ENCODE assay signal across 1 cellular context in the genomic region with DNA sequence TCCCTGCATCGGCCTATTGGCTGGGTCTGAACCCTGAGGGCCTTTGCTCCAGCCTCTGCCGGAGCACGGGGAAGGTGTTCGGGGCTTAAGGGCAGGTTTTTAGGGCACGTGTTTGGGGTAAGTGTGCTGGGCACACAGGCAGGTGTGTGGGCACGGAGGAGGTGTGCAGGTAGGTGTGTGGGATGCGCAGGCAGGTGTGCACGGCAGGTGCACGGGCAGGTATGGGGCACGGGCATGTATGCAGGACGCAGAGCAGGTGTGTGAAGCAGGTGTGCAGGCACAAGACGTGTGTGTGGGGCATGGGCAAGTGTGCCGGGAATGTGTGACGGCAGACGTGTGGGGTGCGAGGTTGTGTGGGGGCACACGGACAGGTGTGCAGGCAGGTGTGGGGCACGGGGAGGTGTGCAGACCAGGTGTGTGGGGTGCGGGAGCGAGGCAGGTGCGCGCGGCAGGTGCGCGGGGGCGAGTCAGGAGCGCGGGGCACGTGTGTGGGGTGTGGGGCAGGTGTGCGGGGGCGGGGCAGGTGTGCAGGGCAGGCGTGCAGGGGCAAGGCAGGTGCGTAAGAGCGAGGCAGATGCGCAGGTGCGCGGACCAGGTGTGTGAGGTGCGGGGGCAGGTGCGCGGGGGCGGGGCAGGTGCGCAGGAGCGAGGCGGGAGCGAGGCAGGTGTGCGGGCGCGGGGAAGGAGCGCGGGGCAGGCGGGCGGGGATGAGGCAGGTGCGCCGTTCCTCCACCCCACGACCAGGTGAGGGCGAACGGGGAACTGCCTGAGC.
A peak's percentile ranks its signal among the peaks of the same experiment; 100 is the strongest.
TF ChIP-seq lines count a peak whose summit lies in the region.

No MANE protein-coding gene starts in this region.

TF ChIP-seq in HepG2, 621 proteins besides CTCF, POLR2A, EP300 and RAD21 (continued from another document):
- TF ChIP-seq, protein P1, sequence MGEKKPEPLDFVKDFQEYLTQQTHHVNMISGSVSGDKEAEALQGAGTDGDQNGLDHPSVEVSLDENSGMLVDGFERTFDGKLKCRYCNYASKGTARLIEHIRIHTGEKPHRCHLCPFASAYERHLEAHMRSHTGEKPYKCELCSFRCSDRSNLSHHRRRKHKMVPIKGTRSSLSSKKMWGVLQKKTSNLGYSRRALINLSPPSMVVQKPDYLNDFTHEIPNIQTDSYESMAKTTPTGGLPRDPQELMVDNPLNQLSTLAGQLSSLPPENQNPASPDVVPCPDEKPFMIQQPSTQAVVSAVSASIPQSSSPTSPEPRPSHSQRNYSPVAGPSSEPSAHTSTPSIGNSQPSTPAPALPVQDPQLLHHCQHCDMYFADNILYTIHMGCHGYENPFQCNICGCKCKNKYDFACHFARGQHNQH (CRISPR knock-in tag; IDR thresholded peaks at IDR 0.05): no peak
- TF ChIP-seq PCBP2 (optimal IDR thresholded peaks at IDR 0.05; ENCODE audit: low read depth, low read length, poor library complexity, severe bottlenecking): no peak
- peak; percentile 4; the same call in 1 of the 2 replicates for TF ChIP-seq ZNF564 (CRISPR knock-in tag; IDR thresholded peaks at IDR 0.05)
- TF ChIP-seq ZNF432 (CRISPR knock-in tag; IDR thresholded peaks at IDR 0.05; ENCODE audit: borderline replicate concordance): no peak
- TF ChIP-seq ZNF75D (CRISPR knock-in tag; IDR thresholded peaks at IDR 0.05; ENCODE audit: borderline replicate concordance): no peak
- TF ChIP-seq, protein P2, sequence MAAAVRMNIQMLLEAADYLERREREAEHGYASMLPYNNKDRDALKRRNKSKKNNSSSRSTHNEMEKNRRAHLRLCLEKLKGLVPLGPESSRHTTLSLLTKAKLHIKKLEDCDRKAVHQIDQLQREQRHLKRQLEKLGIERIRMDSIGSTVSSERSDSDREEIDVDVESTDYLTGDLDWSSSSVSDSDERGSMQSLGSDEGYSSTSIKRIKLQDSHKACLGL (CRISPR knock-in tag; IDR thresholded peaks at IDR 0.05): no peak
- TF ChIP-seq, protein P3, sequence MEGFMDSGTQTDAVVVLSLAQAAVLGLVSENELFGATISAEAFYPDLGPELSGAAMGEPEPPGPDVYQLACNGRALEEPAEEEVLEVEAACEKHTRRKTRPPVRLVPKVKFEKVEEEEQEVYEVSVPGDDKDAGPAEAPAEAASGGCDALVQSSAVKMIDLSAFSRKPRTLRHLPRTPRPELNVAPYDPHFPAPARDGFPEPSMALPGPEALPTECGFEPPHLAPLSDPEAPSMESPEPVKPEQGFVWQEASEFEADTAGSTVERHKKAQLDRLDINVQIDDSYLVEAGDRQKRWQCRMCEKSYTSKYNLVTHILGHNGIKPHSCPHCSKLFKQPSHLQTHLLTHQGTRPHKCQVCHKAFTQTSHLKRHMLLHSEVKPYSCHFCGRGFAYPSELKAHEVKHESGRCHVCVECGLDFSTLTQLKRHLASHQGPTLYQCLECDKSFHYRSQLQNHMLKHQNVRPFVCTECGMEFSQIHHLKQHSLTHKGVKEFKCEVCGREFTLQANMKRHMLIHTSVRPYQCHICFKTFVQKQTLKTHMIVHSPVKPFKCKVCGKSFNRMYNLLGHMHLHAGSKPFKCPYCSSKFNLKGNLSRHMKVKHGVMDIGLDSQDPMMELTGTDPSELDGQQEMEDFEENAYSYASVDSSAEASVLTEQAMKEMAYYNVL (CRISPR knock-in tag; IDR thresholded peaks at IDR 0.05; ENCODE audit: borderline replicate concordance): no peak
- no peak for TF ChIP-seq ZNF350 (CRISPR knock-in tag; IDR thresholded peaks at IDR 0.05; ENCODE audit: borderline replicate concordance, low read depth)
- TF ChIP-seq NCOA5 (CRISPR knock-in tag; IDR thresholded peaks at IDR 0.05): no peak
- TF ChIP-seq, protein P4, sequence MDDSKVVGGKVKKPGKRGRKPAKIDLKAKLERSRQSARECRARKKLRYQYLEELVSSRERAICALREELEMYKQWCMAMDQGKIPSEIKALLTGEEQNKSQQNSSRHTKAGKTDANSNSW (CRISPR knock-in tag; IDR thresholded peaks at IDR 0.05; ENCODE audit: borderline replicate concordance): no peak
- peak; percentile 50; the same call in 1 of the 2 replicates for TF ChIP-seq SALL1 (CRISPR knock-in tag; IDR thresholded peaks at IDR 0.05)
- no peak for TF ChIP-seq BCL6 (CRISPR knock-in tag; IDR thresholded peaks at IDR 0.05)
- no peak for TF ChIP-seq KDM6A (CRISPR knock-in tag; IDR thresholded peaks at IDR 0.05; ENCODE audit: low read depth)
- TF ChIP-seq, protein P5, sequence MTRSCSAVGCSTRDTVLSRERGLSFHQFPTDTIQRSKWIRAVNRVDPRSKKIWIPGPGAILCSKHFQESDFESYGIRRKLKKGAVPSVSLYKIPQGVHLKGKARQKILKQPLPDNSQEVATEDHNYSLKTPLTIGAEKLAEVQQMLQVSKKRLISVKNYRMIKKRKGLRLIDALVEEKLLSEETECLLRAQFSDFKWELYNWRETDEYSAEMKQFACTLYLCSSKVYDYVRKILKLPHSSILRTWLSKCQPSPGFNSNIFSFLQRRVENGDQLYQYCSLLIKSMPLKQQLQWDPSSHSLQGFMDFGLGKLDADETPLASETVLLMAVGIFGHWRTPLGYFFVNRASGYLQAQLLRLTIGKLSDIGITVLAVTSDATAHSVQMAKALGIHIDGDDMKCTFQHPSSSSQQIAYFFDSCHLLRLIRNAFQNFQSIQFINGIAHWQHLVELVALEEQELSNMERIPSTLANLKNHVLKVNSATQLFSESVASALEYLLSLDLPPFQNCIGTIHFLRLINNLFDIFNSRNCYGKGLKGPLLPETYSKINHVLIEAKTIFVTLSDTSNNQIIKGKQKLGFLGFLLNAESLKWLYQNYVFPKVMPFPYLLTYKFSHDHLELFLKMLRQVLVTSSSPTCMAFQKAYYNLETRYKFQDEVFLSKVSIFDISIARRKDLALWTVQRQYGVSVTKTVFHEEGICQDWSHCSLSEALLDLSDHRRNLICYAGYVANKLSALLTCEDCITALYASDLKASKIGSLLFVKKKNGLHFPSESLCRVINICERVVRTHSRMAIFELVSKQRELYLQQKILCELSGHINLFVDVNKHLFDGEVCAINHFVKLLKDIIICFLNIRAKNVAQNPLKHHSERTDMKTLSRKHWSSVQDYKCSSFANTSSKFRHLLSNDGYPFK (CRISPR knock-in tag; IDR thresholded peaks at IDR 0.05; ENCODE audit: borderline replicate concordance): no peak
- TF ChIP-seq ZNF260 (CRISPR knock-in tag; IDR thresholded peaks at IDR 0.05; ENCODE audit: borderline replicate concordance, low read depth): 0 out of 2 replicates have a peak, but pooled peaks have one; percentile 11
- TF ChIP-seq, protein P6, sequence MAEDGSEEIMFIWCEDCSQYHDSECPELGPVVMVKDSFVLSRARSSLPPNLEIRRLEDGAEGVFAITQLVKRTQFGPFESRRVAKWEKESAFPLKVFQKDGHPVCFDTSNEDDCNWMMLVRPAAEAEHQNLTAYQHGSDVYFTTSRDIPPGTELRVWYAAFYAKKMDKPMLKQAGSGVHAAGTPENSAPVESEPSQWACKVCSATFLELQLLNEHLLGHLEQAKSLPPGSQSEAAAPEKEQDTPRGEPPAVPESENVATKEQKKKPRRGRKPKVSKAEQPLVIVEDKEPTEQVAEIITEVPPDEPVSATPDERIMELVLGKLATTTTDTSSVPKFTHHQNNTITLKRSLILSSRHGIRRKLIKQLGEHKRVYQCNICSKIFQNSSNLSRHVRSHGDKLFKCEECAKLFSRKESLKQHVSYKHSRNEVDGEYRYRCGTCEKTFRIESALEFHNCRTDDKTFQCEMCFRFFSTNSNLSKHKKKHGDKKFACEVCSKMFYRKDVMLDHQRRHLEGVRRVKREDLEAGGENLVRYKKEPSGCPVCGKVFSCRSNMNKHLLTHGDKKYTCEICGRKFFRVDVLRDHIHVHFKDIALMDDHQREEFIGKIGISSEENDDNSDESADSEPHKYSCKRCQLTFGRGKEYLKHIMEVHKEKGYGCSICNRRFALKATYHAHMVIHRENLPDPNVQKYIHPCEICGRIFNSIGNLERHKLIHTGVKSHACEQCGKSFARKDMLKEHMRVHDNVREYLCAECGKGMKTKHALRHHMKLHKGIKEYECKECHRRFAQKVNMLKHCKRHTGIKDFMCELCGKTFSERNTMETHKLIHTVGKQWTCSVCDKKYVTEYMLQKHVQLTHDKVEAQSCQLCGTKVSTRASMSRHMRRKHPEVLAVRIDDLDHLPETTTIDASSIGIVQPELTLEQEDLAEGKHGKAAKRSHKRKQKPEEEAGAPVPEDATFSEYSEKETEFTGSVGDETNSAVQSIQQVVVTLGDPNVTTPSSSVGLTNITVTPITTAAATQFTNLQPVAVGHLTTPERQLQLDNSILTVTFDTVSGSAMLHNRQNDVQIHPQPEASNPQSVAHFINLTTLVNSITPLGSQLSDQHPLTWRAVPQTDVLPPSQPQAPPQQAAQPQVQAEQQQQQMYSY (CRISPR knock-in tag; IDR thresholded peaks at IDR 0.05): no peak
- TF ChIP-seq MXD4 (CRISPR knock-in tag; IDR thresholded peaks at IDR 0.05): no peak
- TF ChIP-seq, protein P7, sequence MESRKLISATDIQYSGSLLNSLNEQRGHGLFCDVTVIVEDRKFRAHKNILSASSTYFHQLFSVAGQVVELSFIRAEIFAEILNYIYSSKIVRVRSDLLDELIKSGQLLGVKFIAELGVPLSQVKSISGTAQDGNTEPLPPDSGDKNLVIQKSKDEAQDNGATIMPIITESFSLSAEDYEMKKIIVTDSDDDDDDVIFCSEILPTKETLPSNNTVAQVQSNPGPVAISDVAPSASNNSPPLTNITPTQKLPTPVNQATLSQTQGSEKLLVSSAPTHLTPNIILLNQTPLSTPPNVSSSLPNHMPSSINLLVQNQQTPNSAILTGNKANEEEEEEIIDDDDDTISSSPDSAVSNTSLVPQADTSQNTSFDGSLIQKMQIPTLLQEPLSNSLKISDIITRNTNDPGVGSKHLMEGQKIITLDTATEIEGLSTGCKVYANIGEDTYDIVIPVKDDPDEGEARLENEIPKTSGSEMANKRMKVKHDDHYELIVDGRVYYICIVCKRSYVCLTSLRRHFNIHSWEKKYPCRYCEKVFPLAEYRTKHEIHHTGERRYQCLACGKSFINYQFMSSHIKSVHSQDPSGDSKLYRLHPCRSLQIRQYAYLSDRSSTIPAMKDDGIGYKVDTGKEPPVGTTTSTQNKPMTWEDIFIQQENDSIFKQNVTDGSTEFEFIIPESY (CRISPR knock-in tag; IDR thresholded peaks at IDR 0.05): no peak; the same call in 1 of the 2 replicates
- TF ChIP-seq, protein P8, sequence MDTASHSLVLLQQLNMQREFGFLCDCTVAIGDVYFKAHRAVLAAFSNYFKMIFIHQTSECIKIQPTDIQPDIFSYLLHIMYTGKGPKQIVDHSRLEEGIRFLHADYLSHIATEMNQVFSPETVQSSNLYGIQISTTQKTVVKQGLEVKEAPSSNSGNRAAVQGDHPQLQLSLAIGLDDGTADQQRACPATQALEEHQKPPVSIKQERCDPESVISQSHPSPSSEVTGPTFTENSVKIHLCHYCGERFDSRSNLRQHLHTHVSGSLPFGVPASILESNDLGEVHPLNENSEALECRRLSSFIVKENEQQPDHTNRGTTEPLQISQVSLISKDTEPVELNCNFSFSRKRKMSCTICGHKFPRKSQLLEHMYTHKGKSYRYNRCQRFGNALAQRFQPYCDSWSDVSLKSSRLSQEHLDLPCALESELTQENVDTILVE (CRISPR knock-in tag; IDR thresholded peaks at IDR 0.05): no peak
- TF ChIP-seq ZBTB7B (CRISPR knock-in tag; IDR thresholded peaks at IDR 0.05): no peak
- TF ChIP-seq IKZF4 (CRISPR knock-in tag; IDR thresholded peaks at IDR 0.05; ENCODE audit: borderline replicate concordance, low read depth, not compliant biosample characterization): no peak
- no peak for TF ChIP-seq KMT2A (CRISPR knock-in tag; IDR thresholded peaks at IDR 0.05)
- no peak for TF ChIP-seq ZNF556 (CRISPR knock-in tag; IDR thresholded peaks at IDR 0.05; ENCODE audit: borderline replicate concordance)
- TF ChIP-seq, protein P9, sequence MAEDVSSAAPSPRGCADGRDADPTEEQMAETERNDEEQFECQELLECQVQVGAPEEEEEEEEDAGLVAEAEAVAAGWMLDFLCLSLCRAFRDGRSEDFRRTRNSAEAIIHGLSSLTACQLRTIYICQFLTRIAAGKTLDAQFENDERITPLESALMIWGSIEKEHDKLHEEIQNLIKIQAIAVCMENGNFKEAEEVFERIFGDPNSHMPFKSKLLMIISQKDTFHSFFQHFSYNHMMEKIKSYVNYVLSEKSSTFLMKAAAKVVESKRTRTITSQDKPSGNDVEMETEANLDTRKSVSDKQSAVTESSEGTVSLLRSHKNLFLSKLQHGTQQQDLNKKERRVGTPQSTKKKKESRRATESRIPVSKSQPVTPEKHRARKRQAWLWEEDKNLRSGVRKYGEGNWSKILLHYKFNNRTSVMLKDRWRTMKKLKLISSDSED (CRISPR knock-in tag; IDR thresholded peaks at IDR 0.05): peak; percentile 28; the same call in 1 of the 2 replicates
- no peak for TF ChIP-seq ZNF317 (CRISPR knock-in tag; IDR thresholded peaks at IDR 0.05)
- TF ChIP-seq HDAC2 (CRISPR knock-in tag; IDR thresholded peaks at IDR 0.05): no peak
